In genomic region chr3:131107637-131108433, GRCh38 we compare ENCODE assay signal across 22 cellular contexts.
A peak's percentile ranks its signal among the peaks of the same experiment; 100 is the strongest.
DNase-seq lines count a peak whose midpoint lies in the region; ATAC-seq and TF ChIP-seq lines count a peak whose summit lies in the region.
"Had no signal": no experiment of that assay in that cellular context is flagged by ENCODE, and none has a peak within 500 bp of the region (broad histone marks: within the 10 kb centered on the region; RNA-seq: fewer than 3 reads in every experiment).

No MANE protein-coding gene starts in this region.

- TF ChIP-seq CTCF in mammary epithelial cell (conservative IDR thresholded peaks at IDR 0.05 in 1 of 2, IDR thresholded peaks at IDR 0.05 in 1 of 2; ENCODE audit: extremely low read depth in 1 of 2, insufficient read depth in 1 of 2, low read depth in 1 of 2, low read length in 2 of 2) (no peak), MCF 10A (IDR thresholded peaks at IDR 0.05; ENCODE audit: unreplicated experiment) (no peak), fibroblast of mammary gland (conservative IDR thresholded peaks at IDR 0.05; ENCODE audit: control insufficient read depth, insufficient read depth, low read depth, low read length) (no peak), heart left ventricle (IDR thresholded peaks at IDR 0.05) (no peak)

- H3K27me3 Mint-ChIP-seq in MCF 10A (ENCODE audit: insufficient read depth, unreplicated experiment): no peaks in the 10 kb centered on the region
- H3K27me3 Mint-ChIP-seq in activated CD4-positive, alpha-beta T cell treated with anti-CD3 and anti-CD28 coated beads for 36 hours: no peaks in the 10 kb centered on the region
- H3K27me3 Mint-ChIP-seq: activated naive CD8-positive, alpha-beta T cell; activated T-cell treated with anti-CD3 and anti-CD28 coated beads, Interleukin-2, amount 50 U/mL, for 24 hours; naive B cell had no signal

- dilution Hi-C loops in mammary epithelial cell (cut with HindIII; ENCODE audit: low sequenced_read_pairs): no loop called here

- H3K9me3 ChIP-seq in mammary epithelial cell (replicated peaks; ENCODE audit: insufficient read depth, low read length) (no peaks in the 10 kb centered on the region), heart left ventricle (no peaks in the 10 kb centered on the region)
- H3K9me3 ChIP-seq: lower lobe of right lung, upper lobe of right lung had no signal

- POLR2A ChIA-PET in MCF 10A (lab: Yijun Ruan, JAX): no interaction called here
- POLR2A ChIA-PET in activated CD4-positive, alpha-beta T cell treated with anti-CD3 and anti-CD28 coated beads for 36 hours (lab: Charles Lee): interaction anchor here (0.6 kb wide), 1 partner anchor 75 kb away, joined by 3 read pairs; no protein-coding TSS in a partner anchor

- H4K20me1 ChIP-seq in mammary epithelial cell (ENCODE audit: insufficient read depth, low read length): no peaks in the 10 kb centered on the region

- H3K27ac ChIP-seq in mammary epithelial cell (ENCODE audit: insufficient read depth, low read depth, low read length) (no peak overlapping the region), heart left ventricle (no peak overlapping the region)
- H3K27ac ChIP-seq: lower lobe of right lung, RWPE1, upper lobe of right lung had no signal

- DNase-seq in mammary epithelial cell (no peak), MCF 10A (ENCODE audit: unreplicated experiment) (no peak), NCI-H774 (lab: John Stamatoyannopoulos, UW) (peak; percentile 1), fibroblast of mammary gland (ENCODE audit: low read depth) (peak; percentile 6), heart left ventricle (no peak), OCI-M1 (lab: John Stamatoyannopoulos, UW) (no peak)
- no peak for DNase-seq in activated CD4-positive, alpha-beta T cell treated with anti-CD3 and anti-CD28 coated beads for 36 hours
- no peak for DNase-seq in activated CD4-positive, alpha-beta T cell treated with anti-CD3 and anti-CD28 coated beads for 48 hours
- DNase-seq: activated CD4-positive, alpha-beta T cell treated with anti-CD3 and anti-CD28 coated beads, Interleukin-2, amount 50 U/mL, for 48 hours; activated T-cell treated with anti-CD3 and anti-CD28 coated beads, Interleukin-2, amount 50 U/mL, for 24 hours; central memory CD4-positive, alpha-beta T cell; COR-L47; effector memory CD4-positive, alpha-beta T cell; GOT3; Karpas-422; lower lobe of right lung; naive B cell; stimulated activated naive CD8-positive, alpha-beta T cell treated with anti-CD3 and anti-CD28 coated beads, Interleukin-15, Interleukin-2, amounts not matched to agents 100 U/mL and 50 U/mL, for 24 hours; SW 1271; upper lobe of right lung had no signal

- BruUV-seq in mammary epithelial cell (replicated peaks; lab: Mats Ljungman, UMichigan) (no TSS peak), MCF 10A (replicated peaks; lab: Mats Ljungman, UMichigan) (no TSS peak)

- H3K27me3 ChIP-seq in mammary epithelial cell (ENCODE audit: insufficient read depth, low read length) (no peaks in the 10 kb centered on the region), heart left ventricle (no peaks in the 10 kb centered on the region)
- H3K27me3 ChIP-seq: upper lobe of right lung had no signal

- H3K9ac ChIP-seq in mammary epithelial cell (ENCODE audit: insufficient read depth, low read length): no peak overlapping the region

- intact Hi-C loops in mammary epithelial cell (cut with micrococcal nuclease) (no loop called here), MCF 10A (cut with micrococcal nuclease) (no loop called here), heart left ventricle (cut with DNase I) (no loop called here)
- intact Hi-C loops in activated CD4-positive, alpha-beta T cell treated with anti-CD3 and anti-CD28 coated beads for 36 hours (cut with DNase I, micrococcal nuclease): no loop called here

- H3K4me1 ChIP-seq in mammary epithelial cell (ENCODE audit: insufficient read depth, low read length): peaks cover 19% of the 10 kb centered on the region
- no peaks in the 10 kb centered on the region for H3K4me1 ChIP-seq in heart left ventricle
- H3K4me1 ChIP-seq: lower lobe of right lung, upper lobe of right lung had no signal

- no peak overlapping the region for H3K4me3 Mint-ChIP-seq in MCF 10A (ENCODE audit: unreplicated experiment)
- no peak overlapping the region for H3K4me3 Mint-ChIP-seq in activated CD4-positive, alpha-beta T cell treated with anti-CD3 and anti-CD28 coated beads for 36 hours
- H3K4me3 Mint-ChIP-seq: activated naive CD8-positive, alpha-beta T cell; activated T-cell treated with anti-CD3 and anti-CD28 coated beads, Interleukin-2, amount 50 U/mL, for 24 hours; naive B cell had no signal

- ATAC-seq in activated CD4-positive, alpha-beta T cell treated with anti-CD3 and anti-CD28 coated beads for 36 hours: no peak
- no peak for ATAC-seq in heart left ventricle
- ATAC-seq: lower lobe of right lung; stimulated activated naive CD8-positive, alpha-beta T cell treated with anti-CD3 and anti-CD28 coated beads, Interleukin-15, Interleukin-2, amounts not matched to agents 100 U/mL and 50 U/mL, for 24 hours; upper lobe of right lung had no signal

- no peaks in the 10 kb centered on the region for H3K79me2 ChIP-seq in mammary epithelial cell (ENCODE audit: insufficient read depth, low read length)

- CTCF ChIA-PET in mammary epithelial cell (lab: Charles Lee; ENCODE audit: low non-redundant PET): no interaction called here
- CTCF ChIA-PET in MCF 10A (lab: Yijun Ruan, JAX): interaction anchor here (0.7 kb wide), 1 partner anchor 922 kb away, joined by 3 read pairs; no protein-coding TSS in a partner anchor
- CTCF ChIA-PET in activated CD4-positive, alpha-beta T cell treated with anti-CD3 and anti-CD28 coated beads for 36 hours (lab: Charles Lee): interaction anchor here (0.6 to 0.7 kb wide), 2 partner anchors 35 to 654 kb away, joined by 3 read pairs; no protein-coding TSS in a partner anchor

- H3K27ac Mint-ChIP-seq in MCF 10A (ENCODE audit: low read depth, unreplicated experiment): no peak overlapping the region
- H3K27ac Mint-ChIP-seq in activated CD4-positive, alpha-beta T cell treated with anti-CD3 and anti-CD28 coated beads for 36 hours: no peak overlapping the region
- H3K27ac Mint-ChIP-seq: activated naive CD8-positive, alpha-beta T cell; activated T-cell treated with anti-CD3 and anti-CD28 coated beads, Interleukin-2, amount 50 U/mL, for 24 hours had no signal

- in situ Hi-C loops in mammary epithelial cell (cut with MboI; ENCODE audit: low sequenced_read_pairs in 2 of 2): no loop called here

- H3K4me2 ChIP-seq in mammary epithelial cell (ENCODE audit: insufficient read depth, low read depth, low read length): no peak overlapping the region

- H3K36me3 ChIP-seq in mammary epithelial cell (ENCODE audit: insufficient read depth, low read length): no peaks in the 10 kb centered on the region
- no peaks in the 10 kb centered on the region for H3K36me3 ChIP-seq in heart left ventricle
- H3K36me3 ChIP-seq: lower lobe of right lung, upper lobe of right lung had no signal

- WGBS in mammary epithelial cell (ENCODE audit: low coverage, missing lambda C conversion rate): 94% methylated on average over 4 of the region's 4 CpGs
- 90 to 94% (median 92%) methylated on average over 4 of the region's 4 CpGs for WGBS in heart left ventricle, 4 donors

- no peaks in the 10 kb centered on the region for H3K9me3 Mint-ChIP-seq in MCF 10A (ENCODE audit: unreplicated experiment)
- H3K9me3 Mint-ChIP-seq in activated CD4-positive, alpha-beta T cell treated with anti-CD3 and anti-CD28 coated beads for 36 hours (ENCODE audit: low read depth): peaks cover 5% of the 10 kb centered on the region

- H3K4me3 ChIP-seq in mammary epithelial cell (replicated peaks in 1 of 3; ENCODE audit: insufficient read depth in 1 of 3, low read depth in 2 of 3, low read length in 3 of 3) (no peak overlapping the region), fibroblast of mammary gland (ENCODE audit: control insufficient read depth, low read depth, low read length) (no peak overlapping the region), heart left ventricle (no peak overlapping the region)
- H3K4me3 ChIP-seq: lower lobe of right lung, upper lobe of right lung had no signal

- H3K4me1 Mint-ChIP-seq in MCF 10A (ENCODE audit: insufficient read depth, unreplicated experiment): no peaks in the 10 kb centered on the region
- H3K4me1 Mint-ChIP-seq in activated CD4-positive, alpha-beta T cell treated with anti-CD3 and anti-CD28 coated beads for 36 hours: no peaks in the 10 kb centered on the region
- H3K4me1 Mint-ChIP-seq: naive B cell had no signal

- TF ChIP-seq POLR2A in heart left ventricle (IDR thresholded peaks at IDR 0.05): no peak

- H2AFZ ChIP-seq in mammary epithelial cell (ENCODE audit: low read depth, low read length): peak overlapping the region; percentile 6

- H3K36me3 Mint-ChIP-seq in MCF 10A (ENCODE audit: insufficient read depth, unreplicated experiment): no peaks in the 10 kb centered on the region
- H3K36me3 Mint-ChIP-seq in activated CD4-positive, alpha-beta T cell treated with anti-CD3 and anti-CD28 coated beads for 36 hours (ENCODE audit: low read depth): peaks cover 3% of the 10 kb centered on the region

Comparison
In these comparisons a context has a peak if more than half of its experiments do, and no peak if none do; other contexts are left out.
1. DNase-seq: peak in NCI-H774 (single experiment) and fibroblast of mammary gland (single experiment); none in mammary epithelial cell (single experiment), MCF 10A (single experiment), activated CD4-positive, alpha-beta T cell treated with anti-CD3 and anti-CD28 coated beads for 36 hours (single experiment), activated CD4-positive, alpha-beta T cell treated with anti-CD3 and anti-CD28 coated beads for 48 hours (single experiment), heart left ventricle (0 of 5) and OCI-M1 (single experiment).